ENCODE assay signal across 1 cellular context in the genomic region with DNA sequence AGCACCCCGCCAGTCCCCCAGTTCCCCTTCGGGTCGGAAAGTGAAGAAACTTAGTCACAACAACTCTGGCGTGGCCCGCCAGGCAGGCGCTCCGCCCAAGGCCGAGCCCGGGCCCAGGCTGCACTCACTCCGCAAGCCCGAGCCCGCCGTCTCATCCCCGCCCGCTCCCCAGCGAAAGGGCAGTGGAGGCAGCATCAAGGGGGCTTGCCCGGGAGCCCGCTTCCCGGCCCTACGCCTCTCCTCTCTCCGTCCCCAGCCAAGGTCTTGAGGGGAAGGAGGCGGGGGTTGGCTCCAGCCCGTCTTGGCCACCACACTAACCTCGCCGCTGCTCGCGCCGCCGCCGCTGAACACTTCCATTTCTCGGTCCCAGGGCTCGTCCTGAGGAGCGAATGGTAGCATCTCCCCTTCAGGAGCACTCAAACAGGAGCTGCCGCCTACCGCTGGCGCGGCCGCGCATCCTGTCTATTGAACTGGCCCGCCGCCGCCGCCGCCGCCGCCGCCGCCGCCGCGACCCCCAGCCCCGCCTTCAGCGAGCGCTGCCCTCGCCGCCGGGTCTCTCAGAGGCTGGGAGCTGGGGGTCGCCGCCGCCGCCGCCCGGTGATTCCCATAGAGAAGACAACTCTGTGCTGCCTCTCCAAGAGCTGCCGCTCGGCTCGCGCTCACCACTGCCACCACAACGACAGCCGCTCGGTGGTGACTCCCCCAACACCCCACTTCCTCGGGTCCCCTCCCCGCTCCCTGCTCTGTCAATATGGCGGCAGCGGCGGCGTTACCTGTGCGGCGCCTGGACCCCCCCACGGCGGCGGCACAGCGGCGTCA.
A peak's percentile ranks its signal among the peaks of the same experiment; 100 is the strongest.
TF ChIP-seq lines count a peak whose summit lies in the region.

A gene (minus strand): TSS at position 699 of the 819 bp plus-strand sequence. CDS start 300 bp downstream, at position 399.

TF ChIP-seq in H1, 55 proteins besides CTCF, POLR2A, EP300 and RAD21 (continued from another document):
- TF ChIP-seq ASH2L (IDR thresholded peaks at IDR 0.05; ENCODE audit: low read length), result peak; percentile 84
- TF ChIP-seq CREB1 (IDR thresholded peaks at IDR 0.05), result no peak
- TF ChIP-seq, protein P1, sequence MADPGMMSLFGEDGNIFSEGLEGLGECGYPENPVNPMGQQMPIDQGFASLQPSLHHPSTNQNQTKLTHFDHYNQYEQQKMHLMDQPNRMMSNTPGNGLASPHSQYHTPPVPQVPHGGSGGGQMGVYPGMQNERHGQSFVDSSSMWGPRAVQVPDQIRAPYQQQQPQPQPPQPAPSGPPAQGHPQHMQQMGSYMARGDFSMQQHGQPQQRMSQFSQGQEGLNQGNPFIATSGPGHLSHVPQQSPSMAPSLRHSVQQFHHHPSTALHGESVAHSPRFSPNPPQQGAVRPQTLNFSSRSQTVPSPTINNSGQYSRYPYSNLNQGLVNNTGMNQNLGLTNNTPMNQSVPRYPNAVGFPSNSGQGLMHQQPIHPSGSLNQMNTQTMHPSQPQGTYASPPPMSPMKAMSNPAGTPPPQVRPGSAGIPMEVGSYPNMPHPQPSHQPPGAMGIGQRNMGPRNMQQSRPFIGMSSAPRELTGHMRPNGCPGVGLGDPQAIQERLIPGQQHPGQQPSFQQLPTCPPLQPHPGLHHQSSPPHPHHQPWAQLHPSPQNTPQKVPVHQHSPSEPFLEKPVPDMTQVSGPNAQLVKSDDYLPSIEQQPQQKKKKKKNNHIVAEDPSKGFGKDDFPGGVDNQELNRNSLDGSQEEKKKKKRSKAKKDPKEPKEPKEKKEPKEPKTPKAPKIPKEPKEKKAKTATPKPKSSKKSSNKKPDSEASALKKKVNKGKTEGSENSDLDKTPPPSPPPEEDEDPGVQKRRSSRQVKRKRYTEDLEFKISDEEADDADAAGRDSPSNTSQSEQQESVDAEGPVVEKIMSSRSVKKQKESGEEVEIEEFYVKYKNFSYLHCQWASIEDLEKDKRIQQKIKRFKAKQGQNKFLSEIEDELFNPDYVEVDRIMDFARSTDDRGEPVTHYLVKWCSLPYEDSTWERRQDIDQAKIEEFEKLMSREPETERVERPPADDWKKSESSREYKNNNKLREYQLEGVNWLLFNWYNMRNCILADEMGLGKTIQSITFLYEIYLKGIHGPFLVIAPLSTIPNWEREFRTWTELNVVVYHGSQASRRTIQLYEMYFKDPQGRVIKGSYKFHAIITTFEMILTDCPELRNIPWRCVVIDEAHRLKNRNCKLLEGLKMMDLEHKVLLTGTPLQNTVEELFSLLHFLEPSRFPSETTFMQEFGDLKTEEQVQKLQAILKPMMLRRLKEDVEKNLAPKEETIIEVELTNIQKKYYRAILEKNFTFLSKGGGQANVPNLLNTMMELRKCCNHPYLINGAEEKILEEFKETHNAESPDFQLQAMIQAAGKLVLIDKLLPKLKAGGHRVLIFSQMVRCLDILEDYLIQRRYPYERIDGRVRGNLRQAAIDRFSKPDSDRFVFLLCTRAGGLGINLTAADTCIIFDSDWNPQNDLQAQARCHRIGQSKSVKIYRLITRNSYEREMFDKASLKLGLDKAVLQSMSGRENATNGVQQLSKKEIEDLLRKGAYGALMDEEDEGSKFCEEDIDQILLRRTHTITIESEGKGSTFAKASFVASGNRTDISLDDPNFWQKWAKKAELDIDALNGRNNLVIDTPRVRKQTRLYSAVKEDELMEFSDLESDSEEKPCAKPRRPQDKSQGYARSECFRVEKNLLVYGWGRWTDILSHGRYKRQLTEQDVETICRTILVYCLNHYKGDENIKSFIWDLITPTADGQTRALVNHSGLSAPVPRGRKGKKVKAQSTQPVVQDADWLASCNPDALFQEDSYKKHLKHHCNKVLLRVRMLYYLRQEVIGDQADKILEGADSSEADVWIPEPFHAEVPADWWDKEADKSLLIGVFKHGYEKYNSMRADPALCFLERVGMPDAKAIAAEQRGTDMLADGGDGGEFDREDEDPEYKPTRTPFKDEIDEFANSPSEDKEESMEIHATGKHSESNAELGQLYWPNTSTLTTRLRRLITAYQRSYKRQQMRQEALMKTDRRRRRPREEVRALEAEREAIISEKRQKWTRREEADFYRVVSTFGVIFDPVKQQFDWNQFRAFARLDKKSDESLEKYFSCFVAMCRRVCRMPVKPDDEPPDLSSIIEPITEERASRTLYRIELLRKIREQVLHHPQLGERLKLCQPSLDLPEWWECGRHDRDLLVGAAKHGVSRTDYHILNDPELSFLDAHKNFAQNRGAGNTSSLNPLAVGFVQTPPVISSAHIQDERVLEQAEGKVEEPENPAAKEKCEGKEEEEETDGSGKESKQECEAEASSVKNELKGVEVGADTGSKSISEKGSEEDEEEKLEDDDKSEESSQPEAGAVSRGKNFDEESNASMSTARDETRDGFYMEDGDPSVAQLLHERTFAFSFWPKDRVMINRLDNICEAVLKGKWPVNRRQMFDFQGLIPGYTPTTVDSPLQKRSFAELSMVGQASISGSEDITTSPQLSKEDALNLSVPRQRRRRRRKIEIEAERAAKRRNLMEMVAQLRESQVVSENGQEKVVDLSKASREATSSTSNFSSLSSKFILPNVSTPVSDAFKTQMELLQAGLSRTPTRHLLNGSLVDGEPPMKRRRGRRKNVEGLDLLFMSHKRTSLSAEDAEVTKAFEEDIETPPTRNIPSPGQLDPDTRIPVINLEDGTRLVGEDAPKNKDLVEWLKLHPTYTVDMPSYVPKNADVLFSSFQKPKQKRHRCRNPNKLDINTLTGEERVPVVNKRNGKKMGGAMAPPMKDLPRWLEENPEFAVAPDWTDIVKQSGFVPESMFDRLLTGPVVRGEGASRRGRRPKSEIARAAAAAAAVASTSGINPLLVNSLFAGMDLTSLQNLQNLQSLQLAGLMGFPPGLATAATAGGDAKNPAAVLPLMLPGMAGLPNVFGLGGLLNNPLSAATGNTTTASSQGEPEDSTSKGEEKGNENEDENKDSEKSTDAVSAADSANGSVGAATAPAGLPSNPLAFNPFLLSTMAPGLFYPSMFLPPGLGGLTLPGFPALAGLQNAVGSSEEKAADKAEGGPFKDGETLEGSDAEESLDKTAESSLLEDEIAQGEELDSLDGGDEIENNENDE (IDR thresholded peaks at IDR 0.05; ENCODE audit: insufficient replicate concordance, low read length), result no peak
- no peak for TF ChIP-seq TEAD4 (IDR thresholded peaks at IDR 0.05; ENCODE audit: low read depth, low read length)
- no peak for TF ChIP-seq NANOG (IDR thresholded peaks at IDR 0.05; ENCODE audit: insufficient read depth, low read depth, low read length, poor library complexity, severe bottlenecking)
- TF ChIP-seq, protein P2, sequence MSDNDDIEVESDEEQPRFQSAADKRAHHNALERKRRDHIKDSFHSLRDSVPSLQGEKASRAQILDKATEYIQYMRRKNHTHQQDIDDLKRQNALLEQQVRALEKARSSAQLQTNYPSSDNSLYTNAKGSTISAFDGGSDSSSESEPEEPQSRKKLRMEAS (IDR thresholded peaks at IDR 0.05), result no peak
- TF ChIP-seq EZH2 (IDR thresholded peaks at IDR 0.05; ENCODE audit: low read depth, low read length, severe bottlenecking), result no peak
- TF ChIP-seq SP1 (IDR thresholded peaks at IDR 0.05; ENCODE audit: low read depth, low read length), result no peak
- 0 out of 2 replicates have a peak, but pooled peaks have one; percentile 21 for TF ChIP-seq PHF8 (conservative IDR thresholded peaks at IDR 0.05; ENCODE audit: low read depth, low read length)
- 0 out of 2 replicates have a peak, but pooled peaks have one; percentile 61 for TF ChIP-seq RBBP5 (IDR thresholded peaks at IDR 0.05; ENCODE audit: borderline replicate concordance, low read depth, low read length)
